ENCODE assay signal across 12 cellular contexts in genomic region chr9:89664010-89664409, GRCh38. TPM values are rescaled to one million over a fixed set of nuclear protein-coding genes. Genes with fewer than 3 reads are reported as not detected.
DNase-seq lines count a peak whose midpoint lies in the region; ATAC-seq and TF ChIP-seq lines count a peak whose summit lies in the region.
"Had no signal": no experiment of that assay in that cellular context is flagged by ENCODE, and none has a peak within 500 bp of the region (broad histone marks: within the 10 kb centered on the region; RNA-seq: fewer than 3 reads in every experiment).

No MANE protein-coding gene starts in this region.

- WGBS in stomach, 5 donors: 85 to 92% (median 90%) methylated on average over 3 to 4 of the region's 4 CpGs

- no peaks in the 10 kb centered on the region for H3K27me3 ChIP-seq in lower lobe of right lung (ENCODE audit: low read depth)
- H3K27me3 ChIP-seq in stomach: no peaks in the 10 kb centered on the region

- ATAC-seq in lower lobe of right lung: no peak
- ATAC-seq in HG02759 (IDR thresholded peaks at IDR 0.05; ENCODE audit: unreplicated experiment): no peak
- no peak for ATAC-seq in left colon
- ATAC-seq in GM18870 (IDR thresholded peaks at IDR 0.05; ENCODE audit: unreplicated experiment): no peak

- H3K9me3 ChIP-seq in lower lobe of right lung: no peaks in the 10 kb centered on the region
- H3K9me3 ChIP-seq in stomach: no peaks in the 10 kb centered on the region

- TF ChIP-seq CTCF in C4-2B (conservative IDR thresholded peaks at IDR 0.05) (no peak), VCaP (conservative IDR thresholded peaks at IDR 0.05) (no peak), lower lobe of right lung (IDR thresholded peaks at IDR 0.05) (no peak), stomach (IDR thresholded peaks at IDR 0.05) (no peak)

- no peak for TF ChIP-seq EP300 in stomach (IDR thresholded peaks at IDR 0.05)

- no peak for DNase-seq in lower lobe of right lung
- no peak for DNase-seq in stomach
- DNase-seq in left colon: no peak
- DNase-seq in EL: no peak
- DNase-seq: CD4-positive, CD25-positive, alpha-beta regulatory T cell; HCEC 1CT; NCI-H526 treated with DMSO at 0.1 percent for 48 hours had no signal

- H3K4me1 ChIP-seq in lower lobe of right lung: peaks cover 73% of the 10 kb centered on the region
- H3K4me1 ChIP-seq in stomach: peaks cover 60 to 95% (median 78%) of the 10 kb centered on the region in 4 donors

- intact Hi-C loops in lower lobe of right lung (cut with DNase I) (no loop called here), stomach (cut with DNase I; ENCODE audit: low total_unique reads) (no loop called here), left colon (cut with DNase I, micrococcal nuclease) (no loop called here)

- H3K4me3 ChIP-seq in lower lobe of right lung: no peak overlapping the region
- no peak overlapping the region for H3K4me3 ChIP-seq in stomach

- H3K27ac ChIP-seq in C4-2B (peak overlapping the region; percentile 89), VCaP (peak overlapping the region; percentile 95), lower lobe of right lung (peak overlapping the region; percentile 84), stomach (peak overlapping the region; percentile 59 to 88 (median 79))

- H3K36me3 ChIP-seq in lower lobe of right lung (no peaks in the 10 kb centered on the region), stomach (no peaks in the 10 kb centered on the region)

- no peak for TF ChIP-seq POLR2A in stomach (IDR thresholded peaks at IDR 0.05)

RNA-seq across cellular contexts. Expression of gene GADD45G, which starts 59.2 kb away (rescaled TPM):
- total RNA-seq in lower lobe of right lung (14.4 TPM), stomach (100 to 1,000 TPM in 2 of 5 donors, 10 to 100 TPM in 1, 1 to 10 TPM in 2; 6.8 to 121 (median 24.9) TPM), left colon (10 to 100 TPM in 1 of 2 donors, 1 to 10 TPM in 1; 5.3 to 13.9 TPM)
- 100 to 1,000 TPM in 2 of 3 donors, 10 to 100 TPM in 1; 88.8 to 113 (median 104) TPM for polyA plus RNA-seq in stomach
- total RNA-seq: SK-MEL-5 had no signal
